Comparison of ENCODE assay signal across 27 cellular contexts in genomic region chr16:520847-521246, GRCh38. TPM values are rescaled to one million over a fixed set of nuclear protein-coding genes. Genes with fewer than 3 reads are reported as not detected.
"Had no signal": no experiment of that assay in that cellular context is flagged by ENCODE, and none has a peak within 500 bp of the region (broad histone marks: within the 10 kb centered on the region; RNA-seq: fewer than 3 reads in every experiment).

No MANE protein-coding gene starts in this region.

- H3K9ac ChIP-seq: SK-N-SH had no signal

- H3K9me3 Mint-ChIP-seq: activated naive CD4-positive, alpha-beta T cell treated with anti-CD3 and anti-CD28 coated beads, Interleukin-2, amount 10 ng/mL, durations not matched to agents 7 days and 5 days; activated naive CD8-positive, alpha-beta T cell treated with anti-CD3 and anti-CD28 coated beads for 36 hours; activated T-cell treated with anti-CD3 and anti-CD28 coated beads, Interleukin-2, amount 50 U/mL, for 72 hours; activated T-helper 2 cell treated with anti-CD3 and anti-CD28 coated beads, Interferon-gamma antibody, Interleukin-2, Interleukin-4, amounts not matched to agents 10 μg/mL and 5 μg/mL and 100 μg/mL, durations not matched to agents 14 hours and 24 hours and 36 hours had no signal

- H3K27me3 Mint-ChIP-seq: activated naive CD4-positive, alpha-beta T cell treated with anti-CD3 and anti-CD28 coated beads, Interleukin-2, amount 10 ng/mL, durations not matched to agents 7 days and 5 days; activated naive CD8-positive, alpha-beta T cell treated with anti-CD3 and anti-CD28 coated beads for 36 hours had no signal

- ATAC-seq: activated CD8-positive, alpha-beta T cell treated with anti-CD3 and anti-CD28 coated beads, Interleukin-2, amount 10 ng/mL, durations not matched to agents 7 days and 5 days; activated T-cell treated with anti-CD3 and anti-CD28 coated beads, Interleukin-2, amount 50 U/mL, for 72 hours had no signal

- DNase-seq: activated CD4-positive, alpha-beta T cell treated with anti-CD3 and anti-CD28 coated beads for 4 hours; activated CD8-positive, alpha-beta T cell treated with anti-CD3 and anti-CD28 coated beads, Interleukin-2, amount 10 ng/mL, durations not matched to agents 7 days and 5 days; activated gamma-delta T cell treated with Interleukin-2 at 50 U/mL for 16 hours; activated naive CD4-positive, alpha-beta T cell treated with anti-CD3 and anti-CD28 coated beads, Interleukin-2, amount 10 ng/mL, durations not matched to agents 7 days and 5 days; activated naive CD8-positive, alpha-beta T cell treated with anti-CD3 and anti-CD28 coated beads for 36 hours; activated T-cell treated with anti-CD3 and anti-CD28 coated beads, Interleukin-2, amount 50 U/mL, for 72 hours; brain microvascular endothelial cell; MG63; MV-4-11; NCI-H1105; NCI-H1436; NCI-H1694 treated with DMSO at 0.1 percent for 48 hours; NCI-H2029 treated with DMSO at 0.1 percent for 48 hours; NCI-H345; NCI-H510A; NCI-H526 treated with DMSO at 0.1 percent for 48 hours; NK-92 treated with Interleukin-12 subunit alpha and Interleukin-12 subunit beta, amount 100 ng/mL, for 24 hours; Right ventricle myocardium superior; RPMI8226; SJCRH30; SK-N-SH; T-helper 1 cell; WERI-Rb-1 had no signal

- H2AFZ ChIP-seq: PC-9 had no signal

- H3K9me3 ChIP-seq: MG63, SJCRH30, SK-N-SH had no signal

- H3K4me3 ChIP-seq: cardiac muscle cell, MG63, PC-9, SJCRH30 had no signal

- H3K4me3 Mint-ChIP-seq: activated CD8-positive, alpha-beta T cell treated with anti-CD3 and anti-CD28 coated beads, Interleukin-2, amount 10 ng/mL, durations not matched to agents 7 days and 5 days; activated naive CD4-positive, alpha-beta T cell treated with anti-CD3 and anti-CD28 coated beads, Interleukin-2, amount 10 ng/mL, durations not matched to agents 7 days and 5 days; activated naive CD8-positive, alpha-beta T cell treated with anti-CD3 and anti-CD28 coated beads for 36 hours; activated T-cell treated with anti-CD3 and anti-CD28 coated beads, Interleukin-2, amount 50 U/mL, for 72 hours had no signal

- H3K27me3 ChIP-seq: brain microvascular endothelial cell, cardiac muscle cell, MG63, SJCRH30 had no signal

- H3K27ac ChIP-seq: brain microvascular endothelial cell, cardiac muscle cell, PC-9, SJCRH30, WERI-Rb-1 had no signal

- H3K27ac Mint-ChIP-seq: activated CD8-positive, alpha-beta T cell treated with anti-CD3 and anti-CD28 coated beads, Interleukin-2, amount 10 ng/mL, durations not matched to agents 7 days and 5 days; activated naive CD4-positive, alpha-beta T cell treated with anti-CD3 and anti-CD28 coated beads, Interleukin-2, amount 10 ng/mL, durations not matched to agents 7 days and 5 days; activated naive CD8-positive, alpha-beta T cell treated with anti-CD3 and anti-CD28 coated beads for 36 hours; activated T-cell treated with anti-CD3 and anti-CD28 coated beads, Interleukin-2, amount 50 U/mL, for 72 hours; activated T-helper 2 cell treated with anti-CD3 and anti-CD28 coated beads, Interferon-gamma antibody, Interleukin-2, Interleukin-4, amounts not matched to agents 10 μg/mL and 5 μg/mL and 100 μg/mL, durations not matched to agents 14 hours and 24 hours and 36 hours had no signal

- H3K4me2 ChIP-seq: PC-9, SK-N-SH had no signal

RNA-seq across cellular contexts. Expression of gene PRR35, which starts 39.3 kb away (rescaled TPM):
- total RNA-seq: activated CD8-positive, alpha-beta T cell treated with anti-CD3 and anti-CD28 coated beads, Interleukin-2, amount 10 ng/mL, durations not matched to agents 7 days and 5 days; activated naive CD8-positive, alpha-beta T cell treated with anti-CD3 and anti-CD28 coated beads for 36 hours; activated T-helper 2 cell treated with anti-CD3 and anti-CD28 coated beads, Interferon-gamma antibody, Interleukin-2, Interleukin-4, amounts not matched to agents 10 μg/mL and 5 μg/mL and 100 μg/mL, durations not matched to agents 14 hours and 24 hours and 36 hours; PC-9; Right ventricle myocardium superior; SJCRH30; T-helper 2 cell treated with Interferon-gamma antibody and Interleukin-4, amounts not matched to agents 100 ng/mL and 5 ng/mL, for 36 hours had no signal
- polyA plus RNA-seq: cardiac muscle cell, SK-N-SH had no signal

RNA-seq across cellular contexts. Expression of gene NHLRC4, which starts 46.0 kb away (rescaled TPM):
- total RNA-seq: PC-9 had no signal
